In genomic region chr5:59037453-59038168, GRCh38 we compare ENCODE assay signal across 9 cellular contexts.
A peak's percentile ranks its signal among the peaks of the same experiment; 100 is the strongest.
DNase-seq lines count a peak whose midpoint lies in the region; ATAC-seq, FAIRE-seq and TF ChIP-seq lines count a peak whose summit lies in the region.
"Had no signal": no experiment of that assay in that cellular context is flagged by ENCODE, and none has a peak within 500 bp of the region (broad histone marks: within the 10 kb centered on the region; RNA-seq: fewer than 3 reads in every experiment).

No MANE protein-coding gene starts in this region.

- H3K9me3 Mint-ChIP-seq in central memory CD8-positive, alpha-beta T cell = no peaks in the 10 kb centered on the region
- H3K9me3 Mint-ChIP-seq in naive thymus-derived CD8-positive, alpha-beta T cell = no peaks in the 10 kb centered on the region

- no peaks in the 10 kb centered on the region for H3K9me3 ChIP-seq in HUES64 (ENCODE audit: insufficient read depth, low read depth, low read length)

- no peaks in the 10 kb centered on the region for H3K27me3 Mint-ChIP-seq in central memory CD8-positive, alpha-beta T cell
- no peaks in the 10 kb centered on the region for H3K27me3 Mint-ChIP-seq in naive thymus-derived CD8-positive, alpha-beta T cell

- H3K4me3 Mint-ChIP-seq in central memory CD8-positive, alpha-beta T cell = peak overlapping the region; percentile 92
- peak overlapping the region; percentile 89 to 99 (median 96) for H3K4me3 Mint-ChIP-seq in naive thymus-derived CD8-positive, alpha-beta T cell

- no peak for FAIRE-seq in HTR-8/SVneo (lab: Jason Lieb, UNC)

- DNase-seq in AG10803 (ENCODE audit: low read depth) (no peak), HTR-8/SVneo (ENCODE audit: insufficient read length, low spot score) (no peak), GF-D8 (lab: John Stamatoyannopoulos, UW) (no peak)
- DNase-seq in central memory CD8-positive, alpha-beta T cell (ENCODE audit: low spot score in 2 of 2) = no peak
- DNase-seq in naive thymus-derived CD8-positive, alpha-beta T cell = no peak
- DNase-seq in stimulated activated CD4-positive, alpha-beta T cell treated with anti-CD3 and anti-CD28 coated beads, Interleukin-1b, Interleukin-23, amount 100 ng/mL, for 48 hours = no peak
- DNase-seq: NCI-H187 had no signal

- H3K27ac Mint-ChIP-seq in central memory CD8-positive, alpha-beta T cell (ENCODE audit: low read depth) = peak overlapping the region; percentile 96
- peak overlapping the region; percentile 96 to 100 (median 99) for H3K27ac Mint-ChIP-seq in naive thymus-derived CD8-positive, alpha-beta T cell

- 51% methylated on average over 4 of the region's 5 CpGs for WGBS in HUES64

- peaks cover 20% of the 10 kb centered on the region for H3K36me3 Mint-ChIP-seq in central memory CD8-positive, alpha-beta T cell (ENCODE audit: insufficient read depth)
- peaks cover 0 to 8% (median 0%) of the 10 kb centered on the region in 3 donors for H3K36me3 Mint-ChIP-seq in naive thymus-derived CD8-positive, alpha-beta T cell

- no peak for TF ChIP-seq CTCF in AG10803 (conservative IDR thresholded peaks at IDR 0.05; ENCODE audit: low read length)

- peaks cover 15% of the 10 kb centered on the region for H3K4me1 ChIP-seq in HUES64 (ENCODE audit: insufficient read depth, low read length)

- no peak overlapping the region for H3K9ac ChIP-seq in HUES64 (ENCODE audit: low read depth, low read length)

- no peak for ATAC-seq in central memory CD8-positive, alpha-beta T cell (replicated peaks; ENCODE audit: extremely low read depth, poor library complexity, severe bottlenecking)
- no peak for ATAC-seq in naive thymus-derived CD8-positive, alpha-beta T cell
- ATAC-seq in HG02798 (IDR thresholded peaks at IDR 0.05; ENCODE audit: poor library complexity, unreplicated experiment) = no peak

- POLR2A ChIA-PET in naive thymus-derived CD8-positive, alpha-beta T cell (lab: Charles Lee) = interaction anchor here (2.5 to 4.0 kb wide), 2 partner anchors 87 to 90 kb away, joined by 11 to 32 read pairs; no protein-coding TSS in a partner anchor

- no peaks in the 10 kb centered on the region for H3K36me3 ChIP-seq in HUES64 (ENCODE audit: insufficient read depth, low read length)

- peaks cover 47% of the 10 kb centered on the region for H3K4me1 Mint-ChIP-seq in central memory CD8-positive, alpha-beta T cell
- H3K4me1 Mint-ChIP-seq in naive thymus-derived CD8-positive, alpha-beta T cell = peaks cover 26 to 77% (median 66%) of the 10 kb centered on the region in 4 donors

- H3K27me3 ChIP-seq in HUES64 (ENCODE audit: insufficient read depth, low read length) = peaks cover 46% of the 10 kb centered on the region

- no peak overlapping the region for H3K27ac ChIP-seq in HUES64 (ENCODE audit: low read depth, low read length)

- H3K4me3 ChIP-seq in AG10803 (ENCODE audit: low read length) = peak overlapping the region; percentile 75
- peak overlapping the region; percentile 79 for H3K4me3 ChIP-seq in HUES64 (ENCODE audit: low read length)
